ENCODE assay signal across 19 cellular contexts in the genomic region with DNA sequence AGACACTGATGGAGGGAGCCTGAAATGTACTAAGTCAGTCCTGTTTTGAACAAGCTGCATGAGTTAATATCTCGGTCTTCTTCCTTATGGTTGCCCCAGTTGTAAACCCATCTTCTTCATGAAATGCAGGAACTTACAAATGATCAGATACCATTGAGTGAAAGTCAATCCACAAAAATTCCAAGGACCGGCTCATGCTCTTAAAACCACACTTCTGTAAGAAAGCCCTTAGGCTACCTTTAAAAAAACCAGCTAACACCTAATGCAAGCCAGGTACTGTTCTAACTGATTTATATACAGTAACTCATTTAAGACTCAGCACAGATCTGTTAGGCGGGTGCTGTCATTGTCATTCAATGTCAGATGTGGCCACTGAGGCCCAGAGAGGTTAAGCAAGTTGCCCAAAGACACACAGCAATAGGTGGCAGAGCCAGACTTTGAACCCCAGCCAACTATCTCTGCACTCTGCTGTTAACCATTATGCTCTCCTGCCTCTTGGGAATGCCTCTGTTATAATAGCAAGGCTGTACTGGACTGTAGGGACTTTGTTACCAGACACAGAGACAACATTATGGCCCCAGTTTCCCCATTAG.
A peak's percentile ranks its signal among the peaks of the same experiment; 100 is the strongest.
DNase-seq lines count a peak whose midpoint lies in the region; ATAC-seq, FAIRE-seq and TF ChIP-seq lines count a peak whose summit lies in the region.
"Had no signal": no experiment of that assay in that cellular context is flagged by ENCODE, and none has a peak within 500 bp of the region (broad histone marks: within the 10 kb centered on the region; RNA-seq: fewer than 3 reads in every experiment).

No MANE protein-coding gene starts in this region.

- POLR2A ChIA-PET in HepG2 (lab: Yijun Ruan, JAX) (no interaction called here), K562 (lab: Yijun Ruan, JAX) (no interaction called here)

- H3K4me3 Mint-ChIP-seq in endodermal cell = no peak overlapping the region
- H3K4me3 Mint-ChIP-seq: CD4-positive, alpha-beta memory T cell; H9; HFFc6 had no signal

- TF ChIP-seq POLR2A in HepG2 (IDR thresholded peaks at IDR 0.05; ENCODE audit: insufficient read depth in 1 of 2, low read depth in 2 of 2, low read length in 2 of 2) = no peak
- TF ChIP-seq POLR2A in right lobe of liver (IDR thresholded peaks at IDR 0.05) = no peak
- no peak for TF ChIP-seq POLR2A in K562 (conservative IDR thresholded peaks at IDR 0.05)

- H3K79me2 ChIP-seq in HepG2 (ENCODE audit: insufficient read depth, low read length) = no peaks in the 10 kb centered on the region
- H3K79me2 ChIP-seq in K562 (ENCODE audit: control insufficient read depth, insufficient read depth, low read length) = no peaks in the 10 kb centered on the region

- CTCF ChIA-PET in HepG2 (lab: Yijun Ruan, JAX; ENCODE audit: low intra/inter-chr PET ratio, low total read pairs) = no interaction called here
- CTCF ChIA-PET in K562 (lab: Yijun Ruan, JAX; ENCODE audit: low intra/inter-chr PET ratio) = no interaction called here

- in situ Hi-C loops in HepG2 (cut with HindIII; ENCODE audit: extremely low pct_ligation_motif_present, low pct_unique_long_range_greater_than_20kb) (no loop called here), K562 (cut with MboI) (no loop called here)

- H2AFZ ChIP-seq in HepG2 (ENCODE audit: low read length) = no peak overlapping the region
- H2AFZ ChIP-seq in K562 (ENCODE audit: low read depth, low read length) = no peak overlapping the region
- H2AFZ ChIP-seq: GM23248 had no signal

- no peak for TF ChIP-seq RAD21 in HepG2 (CRISPR knock-in tag; IDR thresholded peaks at IDR 0.05)
- no peak for TF ChIP-seq RAD21 in K562 (CRISPR knock-in tag; conservative IDR thresholded peaks at IDR 0.05 in 1 of 2, IDR thresholded peaks at IDR 0.05 in 1 of 2)

- H4K20me1 ChIP-seq in HepG2 (ENCODE audit: insufficient read depth, low read length) (no peaks in the 10 kb centered on the region), K562 (replicated peaks; ENCODE audit: control insufficient read depth, insufficient read depth, low read length) (no peaks in the 10 kb centered on the region; the same call in 1 of the 2 replicates)

- no peaks in the 10 kb centered on the region for H3K36me3 Mint-ChIP-seq in endodermal cell (ENCODE audit: low read depth)
- H3K36me3 Mint-ChIP-seq: CD4-positive, alpha-beta memory T cell had no signal

- H3K4me1 Mint-ChIP-seq in endodermal cell = no peaks in the 10 kb centered on the region

- peaks cover 3% of the 10 kb centered on the region for H3K27me3 Mint-ChIP-seq in endodermal cell (ENCODE audit: insufficient read depth)
- H3K27me3 Mint-ChIP-seq: CD4-positive, alpha-beta memory T cell had no signal

- no peak overlapping the region for H3K27ac ChIP-seq in HepG2 (ENCODE audit: extremely low read length, insufficient read depth, low read length)
- H3K27ac ChIP-seq in right lobe of liver = no peak overlapping the region
- H3K27ac ChIP-seq in K562 (ENCODE audit: extremely low read depth, low read depth, low read length) = no peak overlapping the region
- H3K27ac ChIP-seq in endodermal cell (ENCODE audit: low read depth, low read length) = no peak overlapping the region
- H3K27ac ChIP-seq: GM23248 had no signal

- H3K4me3 ChIP-seq in HepG2 (replicated peaks in 1 of 3; ENCODE audit: insufficient read depth in 1 of 3, low read depth in 2 of 3, low read length in 3 of 3) = no peak overlapping the region
- no peak overlapping the region for H3K4me3 ChIP-seq in right lobe of liver
- no peak overlapping the region for H3K4me3 ChIP-seq in K562
- no peak overlapping the region for H3K4me3 ChIP-seq in endodermal cell (ENCODE audit: low read length)
- H3K4me3 ChIP-seq: GM23248 had no signal

- H3K9me3 ChIP-seq in HepG2 (ENCODE audit: low read length) (no peaks in the 10 kb centered on the region), right lobe of liver (no peaks in the 10 kb centered on the region), K562 (replicated peaks; ENCODE audit: control insufficient read depth, insufficient read depth, low read depth, low read length) (no peaks in the 10 kb centered on the region), endodermal cell (ENCODE audit: control insufficient read depth, low read length) (no peaks in the 10 kb centered on the region)
- H3K9me3 ChIP-seq: Caco-2 had no signal

- H3K27me3 ChIP-seq in HepG2 (ENCODE audit: control insufficient read depth in 1 of 2, insufficient read depth in 2 of 2, low read length in 2 of 2) (no peaks in the 10 kb centered on the region; a peak in 1 of 5 replicates), right lobe of liver (no peaks in the 10 kb centered on the region), K562 (ENCODE audit: control insufficient read depth in 2 of 2, insufficient read depth in 2 of 2, low read length in 2 of 2) (peaks cover 3 to 14% of the 10 kb centered on the region in 2 experiments; a peak in 3 of 5 replicates), endodermal cell (ENCODE audit: control insufficient read depth, insufficient read depth, low read length, poor library complexity, severe bottlenecking) (no peaks in the 10 kb centered on the region)

- H3K9me3 Mint-ChIP-seq in endodermal cell = no peaks in the 10 kb centered on the region
- H3K9me3 Mint-ChIP-seq: H9, HFFc6 had no signal

- ATAC-seq in HepG2 (no peak), right lobe of liver (no peak), K562 (no peak)
- ATAC-seq: HCT116 had no signal

- intact Hi-C loops in HepG2 (cut with micrococcal nuclease; ENCODE audit: unreplicated experiment) (no loop called here), right lobe of liver (cut with DNase I) (no loop called here), K562 (cut with micrococcal nuclease) (no loop called here)

- 34% methylated on average over 3 of the region's 3 CpGs for WGBS in HepG2 (ENCODE audit: low lambda C conversion rate)
- 82% methylated on average over 3 of the region's 3 CpGs for WGBS in right lobe of liver (ENCODE audit: insufficient coverage, low coverage, low lambda C conversion rate, missing lambda C conversion rate)
- WGBS in K562 (ENCODE audit: insufficient coverage, low coverage, missing lambda C conversion rate) = 2% methylated on average over 3 of the region's 3 CpGs
- 85 to 86% methylated on average over 1 to 3 of the region's 3 CpGs for WGBS in endodermal cell (ENCODE audit: insufficient coverage in 1 of 2, insufficient read length in 1 of 2), 2 experiments

- TF ChIP-seq CTCF in HepG2 (CRISPR knock-in tag; IDR thresholded peaks at IDR 0.05) (no peak), right lobe of liver (IDR thresholded peaks at IDR 0.05) (no peak), K562 (IDR thresholded peaks at IDR 0.05 in 2 of 3, conservative IDR thresholded peaks at IDR 0.05 in 1 of 3; ENCODE audit: insufficient read depth in 2 of 3, low read depth in 1 of 3, low read length in 3 of 3) (no peak), endodermal cell (conservative IDR thresholded peaks at IDR 0.05) (no peak)

- DNase-seq in HepG2 (ENCODE audit: low spot score) (no peak), right lobe of liver (no peak), M059J (ENCODE audit: low read depth) (peak; percentile 60), K562 (ENCODE audit: extremely low read depth in 1 of 4, low spot score in 3 of 4) (no peak), NCI-H446 (lab: John Stamatoyannopoulos, UW) (no peak), endodermal cell (no peak), dermis blood vessel endothelial cell (no peak)
- DNase-seq: 8988T; C1 segment of cervical spinal cord; Caco-2; CD4-positive, alpha-beta memory T cell; DMS153; DND-41; GM23248; H9; HFFc6 had no signal

- H3K36me3 ChIP-seq in HepG2 (replicated peaks in 1 of 2; ENCODE audit: control insufficient read depth in 1 of 2, insufficient read depth in 2 of 2, low read length in 2 of 2) (no peaks in the 10 kb centered on the region), right lobe of liver (no peaks in the 10 kb centered on the region), K562 (ENCODE audit: control insufficient read depth, insufficient read depth, low read length) (no peaks in the 10 kb centered on the region), endodermal cell (ENCODE audit: control insufficient read depth, insufficient read depth, low read length) (no peaks in the 10 kb centered on the region)

- H3K9me1 ChIP-seq in K562 (ENCODE audit: control insufficient read depth, insufficient read depth, low read length) = no peaks in the 10 kb centered on the region

- H3K4me2 ChIP-seq in HepG2 (ENCODE audit: low read depth, low read length) (no peak overlapping the region), K562 (ENCODE audit: insufficient read depth, low read length) (no peak overlapping the region)

- BruUV-seq in HepG2 (replicated peaks; lab: Mats Ljungman, UMichigan) (no TSS peak), K562 (replicated peaks; lab: Mats Ljungman, UMichigan) (no TSS peak)

- TF ChIP-seq EP300 in HepG2 (IDR thresholded peaks at IDR 0.05; ENCODE audit: low read depth in 2 of 2, low read length in 2 of 2) (no peak), HepG2 (CRISPR knock-in tag; IDR thresholded peaks at IDR 0.05; ENCODE audit: borderline replicate concordance) (no peak), K562 (IDR thresholded peaks at IDR 0.05; ENCODE audit: low read length) (no peak)

- H3K9ac ChIP-seq in HepG2 (ENCODE audit: insufficient read depth, low read depth, low read length) (no peak overlapping the region), K562 (ENCODE audit: insufficient read depth in 1 of 2, low read depth in 2 of 2, low read length in 2 of 2) (no peak overlapping the region), endodermal cell (ENCODE audit: extremely low read depth, low read length, poor library complexity, severe bottlenecking) (no peak overlapping the region)
- H3K9ac ChIP-seq: GM23248 had no signal

- peaks cover 10% of the 10 kb centered on the region for H3K4me1 ChIP-seq in HepG2 (ENCODE audit: insufficient read depth, low read length)
- no peaks in the 10 kb centered on the region for H3K4me1 ChIP-seq in right lobe of liver
- no peaks in the 10 kb centered on the region for H3K4me1 ChIP-seq in K562 (replicated peaks in 1 of 2; ENCODE audit: control insufficient read depth in 2 of 2, insufficient read depth in 2 of 2, low read length in 2 of 2)
- H3K4me1 ChIP-seq in endodermal cell (ENCODE audit: control insufficient read depth, insufficient read depth, low read length) = no peaks in the 10 kb centered on the region
- H3K4me1 ChIP-seq: Caco-2 had no signal

- no peak overlapping the region for H3K27ac Mint-ChIP-seq in endodermal cell
- H3K27ac Mint-ChIP-seq: CD4-positive, alpha-beta memory T cell; H9; HFFc6 had no signal

- no peak for FAIRE-seq in HepG2 (lab: Jason Lieb, UNC)
- no peak for FAIRE-seq in K562 (lab: Jason Lieb, UNC)
- FAIRE-seq: G401.6, GM12892 had no signal

TF ChIP-seq in HepG2, 621 proteins besides CTCF, POLR2A, EP300 and RAD21 (continues in another document):
- TF ChIP-seq MIER3 (CRISPR knock-in tag; IDR thresholded peaks at IDR 0.05; ENCODE audit: borderline replicate concordance) (no peak), ZNF768 (CRISPR knock-in tag; IDR thresholded peaks at IDR 0.05) (peak; percentile 90; the same call in 1 of the 2 replicates)

TF ChIP-seq in K562, 482 proteins besides CTCF, POLR2A, EP300 and RAD21 (continues in another document):
- TF ChIP-seq PML (IDR thresholded peaks at IDR 0.05; ENCODE audit: low read length) = no peak
- peak; percentile 91 for TF ChIP-seq ZFP36 (IDR thresholded peaks at IDR 0.05; ENCODE audit: low read depth, low read length, partially characterized antibody)
- no peak for TF ChIP-seq GABPB2 (CRISPR knock-in tag; conservative IDR thresholded peaks at IDR 0.05)
